Comparison of ENCODE assay signal across 13 cellular contexts in the genomic region with DNA sequence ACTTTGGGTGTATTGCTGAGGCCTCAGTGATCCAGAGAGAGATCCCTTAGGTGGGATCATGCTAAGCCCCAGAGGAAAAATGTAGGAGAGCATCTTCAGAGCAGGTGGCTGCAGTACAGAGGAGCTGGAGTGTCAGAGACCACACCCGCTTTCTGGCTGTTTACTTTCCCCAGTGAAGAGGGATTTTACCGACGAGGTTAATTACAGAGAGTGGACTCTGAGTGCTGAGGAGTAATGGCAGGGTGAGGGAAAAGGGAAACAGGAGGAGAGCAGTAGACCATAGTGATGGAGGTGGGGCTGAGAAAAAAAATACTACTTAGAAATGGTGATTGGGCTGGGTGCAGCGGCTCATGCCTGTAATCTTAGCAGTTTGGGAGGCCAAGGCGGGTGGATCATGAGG.
DNase-seq lines count a peak whose midpoint lies in the region; ATAC-seq and TF ChIP-seq lines count a peak whose summit lies in the region.
"Had no signal": no experiment of that assay in that cellular context is flagged by ENCODE, and none has a peak within 500 bp of the region (broad histone marks: within the 10 kb centered on the region; RNA-seq: fewer than 3 reads in every experiment).

No MANE protein-coding gene starts in this region.

- H3K36me3 ChIP-seq in Loucy (ENCODE audit: insufficient read depth, low read length): no peaks in the 10 kb centered on the region
- H3K36me3 ChIP-seq: breast epithelium, transverse colon had no signal

- H3K4me3 ChIP-seq in Loucy (ENCODE audit: low read length, poor library complexity, severe bottlenecking): no peak overlapping the region
- H3K4me3 ChIP-seq: breast epithelium, transverse colon had no signal

- no peak overlapping the region for H3K9ac ChIP-seq in Loucy (ENCODE audit: low read depth, low read length, poor library complexity, severe bottlenecking)

- no peak for TF ChIP-seq CTCF in Loucy (conservative IDR thresholded peaks at IDR 0.05; ENCODE audit: low read length)

- no peaks in the 10 kb centered on the region for H3K9me3 ChIP-seq in Loucy (ENCODE audit: insufficient read depth, low read depth, low read length)
- H3K9me3 ChIP-seq: breast epithelium, transverse colon had no signal

- H3K27me3 ChIP-seq in Loucy (ENCODE audit: insufficient read depth, low read length, poor library complexity, severe bottlenecking): no peaks in the 10 kb centered on the region
- H3K27me3 ChIP-seq: breast epithelium, transverse colon had no signal

- H3K79me2 ChIP-seq in Loucy (ENCODE audit: insufficient read depth, low read length): no peaks in the 10 kb centered on the region

- H4K20me1 ChIP-seq in Loucy (ENCODE audit: insufficient read depth, low read length, poor library complexity, severe bottlenecking): no peaks in the 10 kb centered on the region

- peak; percentile 93 for DNase-seq in DMS153 (lab: John Stamatoyannopoulos, UW)
- DNase-seq in NCI-H748 treated with DMSO at 0.1 percent for 48 hours (lab: John Stamatoyannopoulos, UW): peak; percentile 95
- DNase-seq in left kidney (ENCODE audit: low read depth, low spot score): peak; percentile 22
- DNase-seq: activated CD8-positive, alpha-beta memory T cell treated with anti-CD3 and anti-CD28 coated beads for 24 hours; hippocampal formation; NCI-H82; transverse colon had no signal

- H3K9me2 ChIP-seq in Loucy (replicated peaks; ENCODE audit: low read depth, low read length): no peaks in the 10 kb centered on the region

- peak overlapping the region; percentile 28; the same call in 1 of the 2 replicates for H2AFZ ChIP-seq in Loucy (ENCODE audit: low read length)

- H3F3A ChIP-seq in Loucy (ENCODE audit: low read depth): 0 out of 2 replicates have a peak, but pooled peaks cover 5% of the 10 kb centered on the region

- H3K4me2 ChIP-seq in Loucy (ENCODE audit: low read depth, low read length, poor library complexity, severe bottlenecking): no peak overlapping the region

- ATAC-seq in GM21576 (IDR thresholded peaks at IDR 0.05; ENCODE audit: unreplicated experiment) (no peak), HG03354 (IDR thresholded peaks at IDR 0.05; ENCODE audit: poor library complexity, severe bottlenecking, unreplicated experiment) (no peak), GM18498 (IDR thresholded peaks at IDR 0.05; ENCODE audit: unreplicated experiment) (no peak)
- ATAC-seq: SK-N-SH treated with all-trans-retinoic acid at 6 μM for 48 hours had no signal

- H3K4me1 ChIP-seq in Loucy (ENCODE audit: insufficient read depth, low read length, poor library complexity, severe bottlenecking): peaks cover 11% of the 10 kb centered on the region
- H3K4me1 ChIP-seq: breast epithelium had no signal

Comparison
In these comparisons a context has a peak if more than half of its experiments do, and no peak if none do; other contexts are left out.
1. DNase-seq: peak in every context shown above with its lines; median percentile 95 in NCI-H748 treated with DMSO at 0.1 percent for 48 hours; 93 in DMS153; 22 in left kidney.